ENCODE assay signal across 9 cellular contexts in the genomic region with DNA sequence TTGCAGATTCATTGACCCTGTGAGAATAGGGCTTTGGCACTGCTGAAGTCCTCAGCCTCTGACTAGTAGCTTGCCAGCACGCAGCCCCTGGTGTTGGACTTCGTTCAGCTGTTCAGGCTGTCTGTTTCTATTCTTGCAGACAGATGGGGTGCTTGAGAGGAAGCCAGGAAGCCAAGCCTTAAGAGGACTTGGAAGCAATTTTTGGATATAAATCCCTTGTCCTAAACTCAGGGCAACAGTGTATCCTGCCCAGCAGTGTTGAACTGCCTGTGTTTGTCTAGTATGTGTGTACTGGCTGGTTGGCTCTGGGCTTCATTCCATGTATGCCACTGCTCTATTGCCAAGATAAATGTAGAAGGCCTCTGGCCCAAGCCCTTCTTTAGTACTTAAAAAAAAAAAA.
DNase-seq lines count a peak whose midpoint lies in the region; ATAC-seq and TF ChIP-seq lines count a peak whose summit lies in the region.
"Had no signal": no experiment of that assay in that cellular context is flagged by ENCODE, and none has a peak within 500 bp of the region (broad histone marks: within the 10 kb centered on the region; RNA-seq: fewer than 3 reads in every experiment).

No MANE protein-coding gene starts in this region.

- WGBS in ovary, 3 donors = 0 to 6% (median 3%) methylated on average over 2 of the region's 2 CpGs

- peaks cover 2% of the 10 kb centered on the region for H3K36me3 Mint-ChIP-seq in activated T-helper 1 cell treated with anti-CD3 and anti-CD28 coated beads, Interleukin-12 subunit alpha, Interleukin-12 subunit beta, Interleukin-2, Interleukin-4 antibody, amounts not matched to agents 30 ng/mL and 10 ng/mL and 1 ng/mL, durations not matched to agents 14 hours and 24 hours and 36 hours (ENCODE audit: low read depth)

- ATAC-seq in GM19351 (IDR thresholded peaks at IDR 0.05; ENCODE audit: unreplicated experiment) = no peak

- H3K27ac ChIP-seq in ovary = no peak overlapping the region

- H3K9me3 ChIP-seq in ovary = no peaks in the 10 kb centered on the region

- intact Hi-C loops in ovary (cut with DNase I) = no loop called here
- intact Hi-C loops in activated T-helper 1 cell treated with anti-CD3 and anti-CD28 coated beads, Interleukin-12 subunit alpha, Interleukin-12 subunit beta, Interleukin-2, Interleukin-4 antibody, amounts not matched to agents 30 ng/mL and 10 ng/mL and 1 ng/mL, durations not matched to agents 14 hours and 24 hours and 36 hours (cut with micrococcal nuclease) = no loop called here

- H3K4me3 ChIP-seq in fibroblast of villous mesenchyme (ENCODE audit: low read depth, low read length) (no peak overlapping the region), ovary (no peak overlapping the region)

- DNase-seq in GM04503 (ENCODE audit: low read depth) = peak; percentile 47
- peak; percentile 20 for DNase-seq in OCI-M1 (lab: John Stamatoyannopoulos, UW)
- DNase-seq in fibroblast of villous mesenchyme (ENCODE audit: low read depth) = peak; percentile 67
- DNase-seq in ovary = peak; percentile 43 to 69 (median 57)
- DNase-seq in activated T-helper 1 cell treated with anti-CD3 and anti-CD28 coated beads, Interleukin-12 subunit alpha, Interleukin-12 subunit beta, Interleukin-2, Interleukin-4 antibody, amounts not matched to agents 30 ng/mL and 10 ng/mL and 1 ng/mL, durations not matched to agents 14 hours and 24 hours and 36 hours (ENCODE audit: low spot score) = no peak
- no peak for DNase-seq in activated CD8-positive, alpha-beta memory T cell treated with anti-CD3 and anti-CD28 coated beads, Interleukin-2, amount 50 U/mL, for 4 hours
- DNase-seq in NCI-H748 treated with DMSO at 0.1 percent for 48 hours (lab: John Stamatoyannopoulos, UW) = no peak

- no peak for TF ChIP-seq EP300 in ovary (IDR thresholded peaks at IDR 0.05)

- H3K4me1 Mint-ChIP-seq in activated T-helper 1 cell treated with anti-CD3 and anti-CD28 coated beads, Interleukin-12 subunit alpha, Interleukin-12 subunit beta, Interleukin-2, Interleukin-4 antibody, amounts not matched to agents 30 ng/mL and 10 ng/mL and 1 ng/mL, durations not matched to agents 14 hours and 24 hours and 36 hours (ENCODE audit: low read depth) = no peaks in the 10 kb centered on the region

- no peak overlapping the region for H3K27ac Mint-ChIP-seq in activated T-helper 1 cell treated with anti-CD3 and anti-CD28 coated beads, Interleukin-12 subunit alpha, Interleukin-12 subunit beta, Interleukin-2, Interleukin-4 antibody, amounts not matched to agents 30 ng/mL and 10 ng/mL and 1 ng/mL, durations not matched to agents 14 hours and 24 hours and 36 hours
- H3K27ac Mint-ChIP-seq: activated naive CD4-positive, alpha-beta T cell treated with anti-CD3 and anti-CD28 coated beads, Interleukin-2, amount 50 U/mL, for 24 hours had no signal

- H3K36me3 ChIP-seq in ovary = no peaks in the 10 kb centered on the region

- TF ChIP-seq CTCF in fibroblast of villous mesenchyme (IDR thresholded peaks at IDR 0.05; ENCODE audit: insufficient read depth, low read depth, low read length) (peak; percentile 45), ovary (IDR thresholded peaks at IDR 0.05) (no peak)

- H3K27me3 Mint-ChIP-seq in activated T-helper 1 cell treated with anti-CD3 and anti-CD28 coated beads, Interleukin-12 subunit alpha, Interleukin-12 subunit beta, Interleukin-2, Interleukin-4 antibody, amounts not matched to agents 30 ng/mL and 10 ng/mL and 1 ng/mL, durations not matched to agents 14 hours and 24 hours and 36 hours (ENCODE audit: insufficient read depth) = no peaks in the 10 kb centered on the region
- H3K27me3 Mint-ChIP-seq: activated naive CD4-positive, alpha-beta T cell treated with anti-CD3 and anti-CD28 coated beads, Interleukin-2, amount 50 U/mL, for 24 hours had no signal

- no peaks in the 10 kb centered on the region for H3K27me3 ChIP-seq in ovary

- no peaks in the 10 kb centered on the region for H3K9me3 Mint-ChIP-seq in activated T-helper 1 cell treated with anti-CD3 and anti-CD28 coated beads, Interleukin-12 subunit alpha, Interleukin-12 subunit beta, Interleukin-2, Interleukin-4 antibody, amounts not matched to agents 30 ng/mL and 10 ng/mL and 1 ng/mL, durations not matched to agents 14 hours and 24 hours and 36 hours
- H3K9me3 Mint-ChIP-seq: activated naive CD4-positive, alpha-beta T cell treated with anti-CD3 and anti-CD28 coated beads, Interleukin-2, amount 50 U/mL, for 24 hours had no signal

- no peak overlapping the region for H3K4me3 Mint-ChIP-seq in activated T-helper 1 cell treated with anti-CD3 and anti-CD28 coated beads, Interleukin-12 subunit alpha, Interleukin-12 subunit beta, Interleukin-2, Interleukin-4 antibody, amounts not matched to agents 30 ng/mL and 10 ng/mL and 1 ng/mL, durations not matched to agents 14 hours and 24 hours and 36 hours
- H3K4me3 Mint-ChIP-seq: activated naive CD4-positive, alpha-beta T cell treated with anti-CD3 and anti-CD28 coated beads, Interleukin-2, amount 50 U/mL, for 24 hours had no signal

- no peak for TF ChIP-seq POLR2A in ovary (IDR thresholded peaks at IDR 0.05)

- H3K4me1 ChIP-seq in ovary (ENCODE audit: insufficient read depth) = no peaks in the 10 kb centered on the region

Comparison
In these comparisons a context has a peak if more than half of its experiments do, and no peak if none do; other contexts are left out.
1. DNase-seq: peak in GM04503 (single experiment), OCI-M1 (single experiment), fibroblast of villous mesenchyme (single experiment) and ovary (5 of 5); none in activated T-helper 1 cell treated with anti-CD3 and anti-CD28 coated beads, Interleukin-12 subunit alpha, Interleukin-12 subunit beta, Interleukin-2, Interleukin-4 antibody, amounts not matched to agents 30 ng/mL and 10 ng/mL and 1 ng/mL, durations not matched to agents 14 hours and 24 hours and 36 hours (single experiment), activated CD8-positive, alpha-beta memory T cell treated with anti-CD3 and anti-CD28 coated beads, Interleukin-2, amount 50 U/mL, for 4 hours (single experiment) and NCI-H748 treated with DMSO at 0.1 percent for 48 hours (single experiment).